ENCODE assay signal across 15 cellular contexts in genomic region chr5:109164001-109164400, GRCh38.
"Had no signal": no experiment of that assay in that cellular context is flagged by ENCODE, and none has a peak within 500 bp of the region (broad histone marks: within the 10 kb centered on the region; RNA-seq: fewer than 3 reads in every experiment).

No MANE protein-coding gene starts in this region.

- H3K9me3 ChIP-seq: ovary, sigmoid colon, spleen, stomach, testis, upper lobe of right lung had no signal

- H3K36me3 ChIP-seq: brain microvascular endothelial cell, ovary, sigmoid colon, spleen, stomach, upper lobe of right lung had no signal

- H3K4me1 Mint-ChIP-seq: activated CD4-positive, alpha-beta T cell treated with anti-CD3 and anti-CD28 coated beads, Interleukin-2, amount 10 ng/mL, durations not matched to agents 7 days and 5 days; central memory CD8-positive, alpha-beta T cell had no signal

- H3K4me3 ChIP-seq: coronary artery, lung, ovary, sigmoid colon, spleen, stomach, testis, upper lobe of right lung had no signal

- H3K27ac Mint-ChIP-seq: activated CD4-positive, alpha-beta T cell treated with anti-CD3 and anti-CD28 coated beads, Interleukin-2, amount 10 ng/mL, durations not matched to agents 7 days and 5 days had no signal

- H3K4me3 Mint-ChIP-seq: activated CD4-positive, alpha-beta T cell treated with anti-CD3 and anti-CD28 coated beads, Interleukin-2, amount 10 ng/mL, durations not matched to agents 7 days and 5 days; central memory CD8-positive, alpha-beta T cell had no signal

- DNase-seq: activated CD4-positive, alpha-beta T cell treated with anti-CD3 and anti-CD28 coated beads, Interleukin-2, amount 10 ng/mL, durations not matched to agents 7 days and 5 days; activated naive CD4-positive, alpha-beta T cell treated with Interleukin-2 at 50 U/mL for 16 hours; anterior cingulate cortex; brain microvascular endothelial cell; islet precursor cell; ovary; sigmoid colon; spleen; stomach; testis; upper lobe of right lung had no signal

- H3K27me3 Mint-ChIP-seq: activated CD4-positive, alpha-beta T cell treated with anti-CD3 and anti-CD28 coated beads, Interleukin-2, amount 10 ng/mL, durations not matched to agents 7 days and 5 days; central memory CD8-positive, alpha-beta T cell had no signal

- ATAC-seq: esophagus mucosa, upper lobe of right lung had no signal

- H3K27ac ChIP-seq: brain microvascular endothelial cell, coronary artery, ovary, sigmoid colon, spleen, stomach, testis, upper lobe of right lung had no signal

- H3K4me1 ChIP-seq: sigmoid colon, spleen, stomach, testis, upper lobe of right lung had no signal

- H3K9me3 Mint-ChIP-seq: activated CD4-positive, alpha-beta T cell treated with anti-CD3 and anti-CD28 coated beads, Interleukin-2, amount 10 ng/mL, durations not matched to agents 7 days and 5 days; central memory CD8-positive, alpha-beta T cell had no signal

- H3K27me3 ChIP-seq: brain microvascular endothelial cell, ovary, sigmoid colon, spleen, stomach, testis, upper lobe of right lung had no signal
